ENCODE assay signal across 18 cellular contexts in the genomic region with DNA sequence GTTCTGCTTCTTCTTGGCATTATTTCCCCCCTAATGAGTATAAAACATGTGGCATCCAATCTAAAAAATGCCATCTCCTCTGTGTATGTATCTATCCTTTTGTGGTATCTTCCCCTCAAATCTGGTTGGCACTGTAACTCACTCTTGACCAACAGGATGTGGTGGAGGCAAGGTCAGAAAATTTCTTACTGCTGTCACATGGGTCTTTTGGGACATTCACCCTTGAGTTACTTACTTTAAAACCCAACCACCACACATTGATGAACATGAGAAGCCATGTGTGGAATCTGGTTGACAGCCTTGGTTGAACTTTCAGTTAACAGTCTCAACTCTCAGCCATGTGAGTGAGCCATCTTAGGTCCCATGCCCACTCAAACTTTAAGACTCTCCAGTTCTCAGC.
"Had no signal": no experiment of that assay in that cellular context is flagged by ENCODE, and none has a peak within 500 bp of the region (broad histone marks: within the 10 kb centered on the region; RNA-seq: fewer than 3 reads in every experiment).

No MANE protein-coding gene starts in this region.

- DNase-seq: activated CD4-positive, alpha-beta T cell treated with anti-CD3 and anti-CD28 coated beads, Interleukin-2, amount 10 ng/mL, durations not matched to agents 7 days and 5 days; activated CD8-positive, alpha-beta memory T cell treated with anti-CD3 and anti-CD28 coated beads, Interleukin-2, amount 50 U/mL, for 4 hours; activated naive CD4-positive, alpha-beta T cell treated with anti-CD3 and anti-CD28 coated beads for 36 hours; activated naive CD8-positive, alpha-beta T cell treated with anti-CD3 and anti-CD28 coated beads, Interleukin-2, amount 50 U/mL, for 24 hours; activated T-cell treated with anti-CD3 and anti-CD28 coated beads, Interleukin-2, amount 50 U/mL, for 4 hours; anterior cingulate cortex; hypothalamus; islet precursor cell; occipital lobe; posterior cingulate gyrus; retina; spleen; stimulated activated CD8-positive, alpha-beta memory T cell treated with anti-CD3 and anti-CD28 coated beads, Interleukin-4, amount 100 ng/mL, for 48 hours; stimulated activated naive CD4-positive, alpha-beta T cell; T-helper 17 cell had no signal

- ATAC-seq: activated naive CD8-positive, alpha-beta T cell treated with anti-CD3 and anti-CD28 coated beads, Interleukin-2, amount 50 U/mL, for 24 hours; activated T-cell treated with anti-CD3 and anti-CD28 coated beads, Interleukin-2, amount 50 U/mL, for 4 hours; left lobe of liver; T-helper 17 cell had no signal

- H3K4me3 ChIP-seq: coronary artery, lung, spleen had no signal
